ENCODE assay signal across 1 cellular context in the genomic region with DNA sequence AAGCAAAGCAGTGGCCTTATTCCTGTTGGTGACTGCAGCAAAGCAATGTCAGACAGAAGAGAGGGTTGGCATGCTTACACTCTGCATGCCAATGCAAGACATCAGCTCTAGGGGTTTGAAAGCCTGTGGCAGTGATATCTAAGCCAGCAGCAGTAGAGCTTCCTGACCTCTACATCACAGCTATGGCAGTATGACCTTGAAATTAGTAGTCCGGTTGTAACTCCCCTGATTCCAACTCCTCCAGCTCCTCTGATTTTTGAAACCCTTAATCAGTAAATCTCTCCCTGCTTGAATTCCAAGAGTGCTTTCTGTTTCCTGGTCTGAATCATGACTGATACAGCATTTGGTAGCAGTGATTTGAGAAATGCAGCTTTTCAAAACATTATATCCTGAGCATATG.
TF ChIP-seq lines count a peak whose summit lies in the region.

No MANE protein-coding gene starts in this region.

TF ChIP-seq in GM23338, 12 proteins besides CTCF, POLR2A, EP300 and RAD21 (continued from another document):
- TF ChIP-seq, protein P1, sequence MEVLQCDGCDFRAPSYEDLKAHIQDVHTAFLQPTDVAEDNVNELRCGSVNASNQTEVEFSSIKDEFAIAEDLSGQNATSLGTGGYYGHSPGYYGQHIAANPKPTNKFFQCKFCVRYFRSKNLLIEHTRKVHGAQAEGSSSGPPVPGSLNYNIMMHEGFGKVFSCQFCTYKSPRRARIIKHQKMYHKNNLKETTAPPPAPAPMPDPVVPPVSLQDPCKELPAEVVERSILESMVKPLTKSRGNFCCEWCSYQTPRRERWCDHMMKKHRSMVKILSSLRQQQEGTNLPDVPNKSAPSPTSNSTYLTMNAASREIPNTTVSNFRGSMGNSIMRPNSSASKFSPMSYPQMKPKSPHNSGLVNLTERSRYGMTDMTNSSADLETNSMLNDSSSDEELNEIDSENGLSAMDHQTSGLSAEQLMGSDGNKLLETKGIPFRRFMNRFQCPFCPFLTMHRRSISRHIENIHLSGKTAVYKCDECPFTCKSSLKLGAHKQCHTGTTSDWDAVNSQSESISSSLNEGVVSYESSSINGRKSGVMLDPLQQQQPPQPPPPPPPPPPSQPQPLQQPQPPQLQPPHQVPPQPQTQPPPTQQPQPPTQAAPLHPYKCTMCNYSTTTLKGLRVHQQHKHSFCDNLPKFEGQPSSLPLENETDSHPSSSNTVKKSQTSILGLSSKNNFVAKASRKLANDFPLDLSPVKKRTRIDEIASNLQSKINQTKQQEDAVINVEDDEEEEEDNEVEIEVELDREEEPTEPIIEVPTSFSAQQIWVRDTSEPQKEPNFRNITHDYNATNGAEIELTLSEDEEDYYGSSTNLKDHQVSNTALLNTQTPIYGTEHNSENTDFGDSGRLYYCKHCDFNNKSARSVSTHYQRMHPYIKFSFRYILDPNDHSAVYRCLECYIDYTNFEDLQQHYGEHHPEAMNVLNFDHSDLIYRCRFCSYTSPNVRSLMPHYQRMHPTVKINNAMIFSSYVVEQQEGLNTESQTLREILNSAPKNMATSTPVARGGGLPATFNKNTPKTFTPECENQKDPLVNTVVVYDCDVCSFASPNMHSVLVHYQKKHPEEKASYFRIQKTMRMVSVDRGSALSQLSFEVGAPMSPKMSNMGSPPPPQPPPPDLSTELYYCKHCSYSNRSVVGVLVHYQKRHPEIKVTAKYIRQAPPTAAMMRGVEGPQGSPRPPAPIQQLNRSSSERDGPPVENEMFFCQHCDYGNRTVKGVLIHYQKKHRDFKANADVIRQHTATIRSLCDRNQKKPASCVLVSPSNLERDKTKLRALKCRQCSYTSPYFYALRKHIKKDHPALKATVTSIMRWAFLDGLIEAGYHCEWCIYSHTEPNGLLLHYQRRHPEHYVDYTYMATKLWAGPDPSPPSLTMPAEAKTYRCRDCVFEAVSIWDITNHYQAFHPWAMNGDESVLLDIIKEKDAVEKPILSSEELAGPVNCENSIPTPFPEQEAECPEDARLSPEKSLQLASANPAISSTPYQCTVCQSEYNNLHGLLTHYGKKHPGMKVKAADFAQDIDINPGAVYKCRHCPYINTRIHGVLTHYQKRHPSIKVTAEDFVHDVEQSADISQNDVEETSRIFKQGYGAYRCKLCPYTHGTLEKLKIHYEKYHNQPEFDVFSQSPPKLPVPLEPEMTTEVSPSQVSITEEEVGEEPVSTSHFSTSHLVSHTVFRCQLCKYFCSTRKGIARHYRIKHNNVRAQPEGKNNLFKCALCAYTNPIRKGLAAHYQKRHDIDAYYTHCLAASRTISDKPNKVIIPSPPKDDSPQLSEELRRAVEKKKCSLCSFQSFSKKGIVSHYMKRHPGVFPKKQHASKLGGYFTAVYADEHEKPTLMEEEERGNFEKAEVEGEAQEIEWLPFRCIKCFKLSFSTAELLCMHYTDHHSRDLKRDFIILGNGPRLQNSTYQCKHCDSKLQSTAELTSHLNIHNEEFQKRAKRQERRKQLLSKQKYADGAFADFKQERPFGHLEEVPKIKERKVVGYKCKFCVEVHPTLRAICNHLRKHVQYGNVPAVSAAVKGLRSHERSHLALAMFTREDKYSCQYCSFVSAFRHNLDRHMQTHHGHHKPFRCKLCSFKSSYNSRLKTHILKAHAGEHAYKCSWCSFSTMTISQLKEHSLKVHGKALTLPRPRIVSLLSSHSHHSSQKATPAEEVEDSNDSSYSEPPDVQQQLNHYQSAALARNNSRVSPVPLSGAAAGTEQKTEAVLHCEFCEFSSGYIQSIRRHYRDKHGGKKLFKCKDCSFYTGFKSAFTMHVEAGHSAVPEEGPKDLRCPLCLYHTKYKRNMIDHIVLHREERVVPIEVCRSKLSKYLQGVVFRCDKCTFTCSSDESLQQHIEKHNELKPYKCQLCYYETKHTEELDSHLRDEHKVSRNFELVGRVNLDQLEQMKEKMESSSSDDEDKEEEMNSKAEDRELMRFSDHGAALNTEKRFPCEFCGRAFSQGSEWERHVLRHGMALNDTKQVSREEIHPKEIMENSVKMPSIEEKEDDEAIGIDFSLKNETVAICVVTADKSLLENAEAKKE (CRISPR knock-in tag; IDR thresholded peaks at IDR 0.05), result no peak
- TF ChIP-seq ETS1 (IDR thresholded peaks at IDR 0.05) (no peak), EZH2phosphoT487 (IDR thresholded peaks at IDR 0.05; ENCODE audit: unreplicated experiment) (no peak), STAT1 (IDR thresholded peaks at IDR 0.05; ENCODE audit: unreplicated experiment) (no peak)
